ENCODE assay signal across 14 cellular contexts in genomic region chr12:104524433-104524832, GRCh38.
"Had no signal": no experiment of that assay in that cellular context is flagged by ENCODE, and none has a peak within 500 bp of the region (broad histone marks: within the 10 kb centered on the region; RNA-seq: fewer than 3 reads in every experiment).

No MANE protein-coding gene starts in this region.

- H3K4me3 ChIP-seq: breast epithelium, lung had no signal

- H3K27me3 ChIP-seq: breast epithelium had no signal

- H3K4me1 ChIP-seq: breast epithelium had no signal

- H3K27me3 Mint-ChIP-seq: activated naive CD8-positive, alpha-beta T cell treated with anti-CD3 and anti-CD28 coated beads, Interleukin-2, amount 50 U/mL, for 24 hours; activated T-helper 17 cell treated with anti-CD3 and anti-CD28 coated beads, Interleukin-2, amount 50 U/mL, for 72 hours had no signal

- H3K4me3 Mint-ChIP-seq: activated naive CD4-positive, alpha-beta T cell treated with anti-CD3 and anti-CD28 coated beads for 36 hours; activated naive CD8-positive, alpha-beta T cell treated with anti-CD3 and anti-CD28 coated beads, Interleukin-2, amount 50 U/mL, for 24 hours had no signal

- DNase-seq: activated CD4-positive, alpha-beta T cell treated with anti-CD3 and anti-CD28 coated beads for 48 hours; activated naive CD4-positive, alpha-beta T cell treated with anti-CD3 and anti-CD28 coated beads for 36 hours; activated naive CD8-positive, alpha-beta T cell treated with anti-CD3 and anti-CD28 coated beads, Interleukin-2, amount 50 U/mL, for 24 hours; aorta; dermis blood vessel endothelial cell; islet precursor cell; midbrain; stimulated activated CD4-positive, alpha-beta T cell treated with anti-CD3 and anti-CD28 coated beads, Interleukin-2, amount 100 ng/mL, for 48 hours; stimulated activated naive CD4-positive, alpha-beta T cell treated with Interleukin-2 at 50 U/mL for 16 hours; T-helper 2 cell had no signal

- H3K9me3 ChIP-seq: breast epithelium had no signal

- ATAC-seq: activated naive CD8-positive, alpha-beta T cell treated with anti-CD3 and anti-CD28 coated beads, Interleukin-2, amount 50 U/mL, for 24 hours; activated T-helper 17 cell treated with anti-CD3 and anti-CD28 coated beads, Interleukin-2, amount 50 U/mL, for 72 hours had no signal

- H3K27ac Mint-ChIP-seq: activated naive CD4-positive, alpha-beta T cell treated with anti-CD3 and anti-CD28 coated beads for 36 hours; activated naive CD8-positive, alpha-beta T cell treated with anti-CD3 and anti-CD28 coated beads, Interleukin-2, amount 50 U/mL, for 24 hours had no signal

- H3K36me3 ChIP-seq: breast epithelium had no signal

- H3K9ac ChIP-seq: parathyroid adenoma had no signal

- H3K9me3 Mint-ChIP-seq: activated naive CD4-positive, alpha-beta T cell treated with anti-CD3 and anti-CD28 coated beads for 36 hours; activated T-helper 17 cell treated with anti-CD3 and anti-CD28 coated beads, Interleukin-2, amount 50 U/mL, for 72 hours had no signal

- H3K27ac ChIP-seq: breast epithelium, parathyroid adenoma had no signal
